13 cellular contexts compared by ENCODE assay signal in the genomic region with DNA sequence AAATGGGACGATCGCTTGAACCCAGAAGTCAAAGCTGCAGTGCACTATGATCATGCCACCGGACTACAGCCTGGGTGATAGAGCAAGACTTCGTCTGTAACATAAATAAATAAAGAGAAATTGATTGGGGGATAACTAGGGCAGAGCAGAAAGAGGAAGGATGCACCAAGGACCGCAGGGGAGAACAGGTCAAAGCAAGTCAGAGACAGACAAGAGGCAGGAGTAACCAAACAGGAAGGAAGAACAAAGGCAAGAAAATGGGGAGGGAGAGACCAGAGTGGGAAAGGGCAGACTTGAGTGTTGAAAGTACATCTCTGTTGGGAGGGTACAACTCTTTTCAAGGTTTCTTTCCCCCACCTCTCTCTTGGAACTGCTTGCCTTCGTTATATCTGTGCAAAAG. TPM values are rescaled to one million over a fixed set of nuclear protein-coding genes. Genes with fewer than 3 reads are reported as not detected.
DNase-seq lines count a peak whose midpoint lies in the region; ATAC-seq and TF ChIP-seq lines count a peak whose summit lies in the region.
"Had no signal": no experiment of that assay in that cellular context is flagged by ENCODE, and none has a peak within 500 bp of the region (broad histone marks: within the 10 kb centered on the region; RNA-seq: fewer than 3 reads in every experiment).

No MANE protein-coding gene starts in this region.

- peak overlapping the region; percentile 13 to 35 for H3K4me3 Mint-ChIP-seq in activated T-cell treated with anti-CD3 and anti-CD28 coated beads, Interleukin-2, amount 50 U/mL, for 72 hours
- H3K4me3 Mint-ChIP-seq in activated T-cell treated with anti-CD3 and anti-CD28 coated beads, Interleukin-2, amount 50 U/mL, for 4 hours, result no peak overlapping the region
- peak overlapping the region; percentile 5 for H3K4me3 Mint-ChIP-seq in activated naive CD8-positive, alpha-beta T cell treated with anti-CD3 and anti-CD28 coated beads, Interleukin-2, amount 50 U/mL, for 24 hours
- no peak overlapping the region for H3K4me3 Mint-ChIP-seq in osteocyte (ENCODE audit: unreplicated experiment)
- H3K4me3 Mint-ChIP-seq: type B pancreatic cell had no signal

- H3K27me3 Mint-ChIP-seq in activated T-cell treated with anti-CD3 and anti-CD28 coated beads, Interleukin-2, amount 50 U/mL, for 72 hours (ENCODE audit: low read depth), result no peaks in the 10 kb centered on the region
- H3K27me3 Mint-ChIP-seq in activated T-cell treated with anti-CD3 and anti-CD28 coated beads, Interleukin-2, amount 50 U/mL, for 4 hours (ENCODE audit: low read depth), result no peaks in the 10 kb centered on the region
- no peaks in the 10 kb centered on the region for H3K27me3 Mint-ChIP-seq in activated naive CD8-positive, alpha-beta T cell treated with anti-CD3 and anti-CD28 coated beads, Interleukin-2, amount 50 U/mL, for 24 hours
- no peaks in the 10 kb centered on the region for H3K27me3 Mint-ChIP-seq in osteocyte (ENCODE audit: unreplicated experiment)

- no peak for TF ChIP-seq CTCF in osteocyte (IDR thresholded peaks at IDR 0.05)

- ATAC-seq in activated T-cell treated with anti-CD3 and anti-CD28 coated beads, Interleukin-2, amount 50 U/mL, for 72 hours (replicated peaks in 1 of 2), result no peak
- no peak for ATAC-seq in activated T-cell treated with anti-CD3 and anti-CD28 coated beads, Interleukin-2, amount 50 U/mL, for 4 hours
- ATAC-seq in activated naive CD8-positive, alpha-beta T cell treated with anti-CD3 and anti-CD28 coated beads, Interleukin-2, amount 50 U/mL, for 24 hours, result no peak
- no peak for ATAC-seq in HG03139 (IDR thresholded peaks at IDR 0.05; ENCODE audit: unreplicated experiment)

- peaks cover 29% of the 10 kb centered on the region for H3K4me1 Mint-ChIP-seq in activated T-cell treated with anti-CD3 and anti-CD28 coated beads, Interleukin-2, amount 50 U/mL, for 72 hours (ENCODE audit: low read depth)
- H3K4me1 Mint-ChIP-seq in activated T-cell treated with anti-CD3 and anti-CD28 coated beads, Interleukin-2, amount 50 U/mL, for 4 hours (ENCODE audit: low read depth), result peaks cover 30% of the 10 kb centered on the region
- peaks cover 24% of the 10 kb centered on the region for H3K4me1 Mint-ChIP-seq in activated naive CD8-positive, alpha-beta T cell treated with anti-CD3 and anti-CD28 coated beads, Interleukin-2, amount 50 U/mL, for 24 hours
- H3K4me1 Mint-ChIP-seq in osteocyte (ENCODE audit: unreplicated experiment), result no peaks in the 10 kb centered on the region

- H3K36me3 Mint-ChIP-seq in activated T-cell treated with anti-CD3 and anti-CD28 coated beads, Interleukin-2, amount 50 U/mL, for 72 hours (ENCODE audit: insufficient read depth in 2 of 2), result no peaks in the 10 kb centered on the region
- no peaks in the 10 kb centered on the region for H3K36me3 Mint-ChIP-seq in activated T-cell treated with anti-CD3 and anti-CD28 coated beads, Interleukin-2, amount 50 U/mL, for 4 hours (ENCODE audit: insufficient read depth)
- no peaks in the 10 kb centered on the region for H3K36me3 Mint-ChIP-seq in activated naive CD8-positive, alpha-beta T cell treated with anti-CD3 and anti-CD28 coated beads, Interleukin-2, amount 50 U/mL, for 24 hours (ENCODE audit: low read depth)
- peaks cover 2% of the 10 kb centered on the region for H3K36me3 Mint-ChIP-seq in osteocyte (ENCODE audit: unreplicated experiment)
- H3K36me3 Mint-ChIP-seq: type B pancreatic cell had no signal

- peaks cover 0 to 2% of the 10 kb centered on the region in 2 donors for H3K9me3 Mint-ChIP-seq in activated T-cell treated with anti-CD3 and anti-CD28 coated beads, Interleukin-2, amount 50 U/mL, for 72 hours
- no peaks in the 10 kb centered on the region for H3K9me3 Mint-ChIP-seq in activated T-cell treated with anti-CD3 and anti-CD28 coated beads, Interleukin-2, amount 50 U/mL, for 4 hours
- no peaks in the 10 kb centered on the region for H3K9me3 Mint-ChIP-seq in activated naive CD8-positive, alpha-beta T cell treated with anti-CD3 and anti-CD28 coated beads, Interleukin-2, amount 50 U/mL, for 24 hours
- peaks cover 7% of the 10 kb centered on the region for H3K9me3 Mint-ChIP-seq in osteocyte (ENCODE audit: unreplicated experiment)

- DNase-seq in activated T-cell treated with anti-CD3 and anti-CD28 coated beads, Interleukin-2, amount 50 U/mL, for 72 hours, result no peak
- no peak for DNase-seq in activated T-cell treated with anti-CD3 and anti-CD28 coated beads, Interleukin-2, amount 50 U/mL, for 4 hours
- DNase-seq in NOMO-1 (lab: John Stamatoyannopoulos, UW; ENCODE audit: unreplicated experiment in 2 of 2), result peak; percentile 51 to 71
- no peak for DNase-seq in activated naive CD8-positive, alpha-beta T cell treated with anti-CD3 and anti-CD28 coated beads, Interleukin-2, amount 50 U/mL, for 24 hours
- DNase-seq in retina, result peak; percentile 20
- no peak for DNase-seq in osteocyte (ENCODE audit: extremely low spot score, unreplicated experiment)
- no peak for DNase-seq in NCI-H524 treated with DMSO at 0.1 percent for 48 hours (lab: John Stamatoyannopoulos, UW)
- DNase-seq: cerebellar nuclear complex, esophagus squamous epithelium, NCI-H187, T-helper 9 cell had no signal

- no peak overlapping the region for H3K27ac Mint-ChIP-seq in activated T-cell treated with anti-CD3 and anti-CD28 coated beads, Interleukin-2, amount 50 U/mL, for 72 hours
- H3K27ac Mint-ChIP-seq in activated naive CD8-positive, alpha-beta T cell treated with anti-CD3 and anti-CD28 coated beads, Interleukin-2, amount 50 U/mL, for 24 hours, result no peak overlapping the region
- no peak overlapping the region for H3K27ac Mint-ChIP-seq in osteocyte (ENCODE audit: unreplicated experiment)
- H3K27ac Mint-ChIP-seq: type B pancreatic cell had no signal

RNA-seq across cellular contexts. Expression of a gene that starts 50.8 kb away (rescaled TPM):
- 10 to 100 TPM; 31.2 to 34.9 TPM for total RNA-seq in activated T-cell treated with anti-CD3 and anti-CD28 coated beads, Interleukin-2, amount 50 U/mL, for 72 hours
- 10 to 100 TPM; 33.8 to 43.1 (median 33.9) TPM for total RNA-seq in activated T-cell treated with anti-CD3 and anti-CD28 coated beads, Interleukin-2, amount 50 U/mL, for 4 hours
- 49.3 and 49.5 TPM in 2 replicates for total RNA-seq in osteocyte

Comparison
In these comparisons a context has a peak if more than half of its experiments do, and no peak if none do; other contexts are left out.
1. H3K4me3 Mint-ChIP-seq: peak in activated T-cell treated with anti-CD3 and anti-CD28 coated beads, Interleukin-2, amount 50 U/mL, for 72 hours (2 of 2) and activated naive CD8-positive, alpha-beta T cell treated with anti-CD3 and anti-CD28 coated beads, Interleukin-2, amount 50 U/mL, for 24 hours (single experiment); none in activated T-cell treated with anti-CD3 and anti-CD28 coated beads, Interleukin-2, amount 50 U/mL, for 4 hours (single experiment) and osteocyte (single experiment).
2. DNase-seq: peak in NOMO-1 (2 of 2) and retina (single experiment); none in activated T-cell treated with anti-CD3 and anti-CD28 coated beads, Interleukin-2, amount 50 U/mL, for 72 hours (0 of 2), activated T-cell treated with anti-CD3 and anti-CD28 coated beads, Interleukin-2, amount 50 U/mL, for 4 hours (single experiment), activated naive CD8-positive, alpha-beta T cell treated with anti-CD3 and anti-CD28 coated beads, Interleukin-2, amount 50 U/mL, for 24 hours (single experiment), osteocyte (single experiment) and NCI-H524 treated with DMSO at 0.1 percent for 48 hours (single experiment).